Comparison of ENCODE assay signal across 17 cellular contexts in genomic region chr2:239857591-239857990, GRCh38.
"Had no signal": no experiment of that assay in that cellular context is flagged by ENCODE, and none has a peak within 500 bp of the region (broad histone marks: within the 10 kb centered on the region; RNA-seq: fewer than 3 reads in every experiment).

No MANE protein-coding gene starts in this region.

- H3K27ac Mint-ChIP-seq: activated naive CD4-positive, alpha-beta T cell treated with anti-CD3 and anti-CD28 coated beads for 36 hours; activated naive CD8-positive, alpha-beta T cell; activated T-helper 17 cell treated with anti-CD3 and anti-CD28 coated beads, Interleukin-2, amount 50 U/mL, for 72 hours; T-cell had no signal

- H3K36me3 Mint-ChIP-seq: T-cell had no signal

- H3K27ac ChIP-seq: VCaP had no signal

- DNase-seq: activated CD4-positive, alpha-beta T cell treated with anti-CD3 and anti-CD28 coated beads for 4 hours; activated gamma-delta T cell; activated naive CD4-positive, alpha-beta T cell treated with anti-CD3 and anti-CD28 coated beads for 36 hours; activated T-cell treated with anti-CD3 and anti-CD28 coated beads for 4 hours; activated T-cell treated with anti-CD3 and anti-CD28 coated beads, Interleukin-2, amount 50 U/mL, for 48 hours; KG1; NCI-H1048; NCI-H146; NCI-H187 treated with DMSO at 0.1 percent for 48 hours; NCI-H2081 treated with DMSO at 0.1 percent for 48 hours; NCI-H446; PC-3; SHP77 treated with DMSO at 0.1 percent for 48 hours; T-cell had no signal

- H3K4me3 Mint-ChIP-seq: activated naive CD4-positive, alpha-beta T cell treated with anti-CD3 and anti-CD28 coated beads for 36 hours; activated naive CD8-positive, alpha-beta T cell; activated T-helper 17 cell treated with anti-CD3 and anti-CD28 coated beads, Interleukin-2, amount 50 U/mL, for 72 hours; T-cell had no signal

- H3K9me3 Mint-ChIP-seq: activated naive CD4-positive, alpha-beta T cell treated with anti-CD3 and anti-CD28 coated beads for 36 hours; activated T-helper 17 cell treated with anti-CD3 and anti-CD28 coated beads, Interleukin-2, amount 50 U/mL, for 72 hours had no signal

- ATAC-seq: activated T-helper 17 cell treated with anti-CD3 and anti-CD28 coated beads, Interleukin-2, amount 50 U/mL, for 72 hours; PC-3; T-cell had no signal
